1 cellular context compared by ENCODE assay signal in genomic region chr9:135533674-135534073, GRCh38.
TF ChIP-seq lines count a peak whose summit lies in the region.

No MANE protein-coding gene starts in this region.

TF ChIP-seq in K562, 482 proteins besides CTCF, POLR2A, EP300 and RAD21:
- TF ChIP-seq, protein P1, sequence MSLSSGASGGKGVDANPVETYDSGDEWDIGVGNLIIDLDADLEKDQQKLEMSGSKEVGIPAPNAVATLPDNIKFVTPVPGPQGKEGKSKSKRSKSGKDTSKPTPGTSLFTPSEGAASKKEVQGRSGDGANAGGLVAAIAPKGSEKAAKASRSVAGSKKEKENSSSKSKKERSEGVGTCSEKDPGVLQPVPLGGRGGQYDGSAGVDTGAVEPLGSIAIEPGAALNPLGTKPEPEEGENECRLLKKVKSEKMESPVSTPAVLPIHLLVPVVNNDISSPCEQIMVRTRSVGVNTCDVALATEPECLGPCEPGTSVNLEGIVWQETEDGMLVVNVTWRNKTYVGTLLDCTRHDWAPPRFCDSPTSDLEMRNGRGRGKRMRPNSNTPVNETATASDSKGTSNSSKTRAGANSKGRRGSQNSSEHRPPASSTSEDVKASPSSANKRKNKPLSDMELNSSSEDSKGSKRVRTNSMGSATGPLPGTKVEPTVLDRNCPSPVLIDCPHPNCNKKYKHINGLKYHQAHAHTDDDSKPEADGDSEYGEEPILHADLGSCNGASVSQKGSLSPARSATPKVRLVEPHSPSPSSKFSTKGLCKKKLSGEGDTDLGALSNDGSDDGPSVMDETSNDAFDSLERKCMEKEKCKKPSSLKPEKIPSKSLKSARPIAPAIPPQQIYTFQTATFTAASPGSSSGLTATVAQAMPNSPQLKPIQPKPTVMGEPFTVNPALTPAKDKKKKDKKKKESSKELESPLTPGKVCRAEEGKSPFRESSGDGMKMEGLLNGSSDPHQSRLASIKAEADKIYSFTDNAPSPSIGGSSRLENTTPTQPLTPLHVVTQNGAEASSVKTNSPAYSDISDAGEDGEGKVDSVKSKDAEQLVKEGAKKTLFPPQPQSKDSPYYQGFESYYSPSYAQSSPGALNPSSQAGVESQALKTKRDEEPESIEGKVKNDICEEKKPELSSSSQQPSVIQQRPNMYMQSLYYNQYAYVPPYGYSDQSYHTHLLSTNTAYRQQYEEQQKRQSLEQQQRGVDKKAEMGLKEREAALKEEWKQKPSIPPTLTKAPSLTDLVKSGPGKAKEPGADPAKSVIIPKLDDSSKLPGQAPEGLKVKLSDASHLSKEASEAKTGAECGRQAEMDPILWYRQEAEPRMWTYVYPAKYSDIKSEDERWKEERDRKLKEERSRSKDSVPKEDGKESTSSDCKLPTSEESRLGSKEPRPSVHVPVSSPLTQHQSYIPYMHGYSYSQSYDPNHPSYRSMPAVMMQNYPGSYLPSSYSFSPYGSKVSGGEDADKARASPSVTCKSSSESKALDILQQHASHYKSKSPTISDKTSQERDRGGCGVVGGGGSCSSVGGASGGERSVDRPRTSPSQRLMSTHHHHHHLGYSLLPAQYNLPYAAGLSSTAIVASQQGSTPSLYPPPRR (CRISPR knock-in tag; IDR thresholded peaks at IDR 0.05; ENCODE audit: borderline replicate concordance), result no peak
- no peak for TF ChIP-seq ERF (CRISPR knock-in tag; IDR thresholded peaks at IDR 0.05)
- no peak for TF ChIP-seq ZNF592 (IDR thresholded peaks at IDR 0.05)
- TF ChIP-seq DPF2 (IDR thresholded peaks at IDR 0.05), result no peak
- no peak for TF ChIP-seq PHB2 (IDR thresholded peaks at IDR 0.05; ENCODE audit: low read depth)
TF ChIP-seq in K562: peak in this region for 0.
